25 cellular contexts compared by ENCODE assay signal in the genomic region with DNA sequence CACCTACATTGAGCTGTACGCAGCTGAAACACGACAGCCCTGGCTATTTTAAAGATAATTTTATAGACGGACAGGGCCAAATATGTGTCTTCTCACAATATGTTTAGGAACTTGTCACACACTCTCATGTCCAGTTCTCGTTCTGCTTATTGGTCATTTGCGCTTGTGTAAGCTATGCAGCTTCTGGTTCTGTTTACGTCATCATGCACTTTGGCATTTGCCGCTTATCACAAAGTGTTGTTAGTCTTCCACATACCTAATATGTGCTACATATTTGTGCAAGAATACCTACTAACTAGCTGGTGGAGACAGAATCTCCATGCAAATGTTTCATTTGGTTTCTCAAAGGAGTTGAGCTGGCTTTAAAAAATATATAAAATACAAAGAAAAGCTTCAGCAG. TPM values are rescaled to one million over a fixed set of nuclear protein-coding genes. Genes with fewer than 3 reads are reported as not detected.
DNase-seq lines count a peak whose midpoint lies in the region; ATAC-seq and TF ChIP-seq lines count a peak whose summit lies in the region.
"Had no signal": no experiment of that assay in that cellular context is flagged by ENCODE, and none has a peak within 500 bp of the region (broad histone marks: within the 10 kb centered on the region; RNA-seq: fewer than 3 reads in every experiment).

No MANE protein-coding gene starts in this region.

- TF ChIP-seq CTCF in HL-60 (IDR thresholded peaks at IDR 0.05; ENCODE audit: insufficient read depth, low read length) (no peak), neutrophil (IDR thresholded peaks at IDR 0.05) (no peak)

- no peaks in the 10 kb centered on the region for H3K36me3 Mint-ChIP-seq in natural killer cell treated with Interleukin-12 subunit alpha and Interleukin-12 subunit beta and Interleukin-15 and Interleukin-18, amount 100 ng/mL, for 72 hours
- H3K36me3 Mint-ChIP-seq: CD4-positive, alpha-beta memory T cell had no signal

- peaks cover 83 to 84% of the 10 kb centered on the region in 2 experiments for H3K4me1 ChIP-seq in neutrophil (ENCODE audit: control insufficient read depth in 1 of 2, insufficient read depth in 1 of 2, low read depth in 1 of 2, low read length in 1 of 2)

- ATAC-seq in left lobe of liver, result peak; percentile 61
- no peak for ATAC-seq in HG03469 (IDR thresholded peaks at IDR 0.05; ENCODE audit: unreplicated experiment)
- ATAC-seq in GM21447 (IDR thresholded peaks at IDR 0.05; ENCODE audit: unreplicated experiment), result no peak
- no peak for ATAC-seq in natural killer cell treated with Interleukin-12 subunit alpha and Interleukin-12 subunit beta and Interleukin-15 and Interleukin-18, amount 100 ng/mL, for 72 hours
- ATAC-seq: GM23338, PC-3 had no signal

- H3K9me3 Mint-ChIP-seq in natural killer cell treated with Interleukin-12 subunit alpha and Interleukin-12 subunit beta and Interleukin-15 and Interleukin-18, amount 100 ng/mL, for 72 hours, result no peaks in the 10 kb centered on the region
- H3K9me3 Mint-ChIP-seq: CD4-positive, alpha-beta memory T cell; GM23338 had no signal

- H3K27me3 Mint-ChIP-seq in natural killer cell treated with Interleukin-12 subunit alpha and Interleukin-12 subunit beta and Interleukin-15 and Interleukin-18, amount 100 ng/mL, for 72 hours, result peaks cover 3% of the 10 kb centered on the region in 2 donors

- no peaks in the 10 kb centered on the region for H3K4me1 Mint-ChIP-seq in natural killer cell treated with Interleukin-12 subunit alpha and Interleukin-12 subunit beta and Interleukin-15 and Interleukin-18, amount 100 ng/mL, for 72 hours (ENCODE audit: low read depth in 2 of 2)
- H3K4me1 Mint-ChIP-seq: CD4-positive, alpha-beta memory T cell had no signal

- DNase-seq in HL-60 (ENCODE audit: low read depth in 1 of 2, low spot score in 1 of 2), result peak in 1 of 2 experiments; percentile 64
- peak; percentile 34 for DNase-seq in NOMO-1 treated with DMSO at 0.1 percent for 48 hours (lab: John Stamatoyannopoulos, UW; ENCODE audit: unreplicated experiment)
- DNase-seq in left lobe of liver (ENCODE audit: low spot score), result no peak
- DNase-seq in NCI-H1930 (lab: John Stamatoyannopoulos, UW), result no peak
- DNase-seq in natural killer cell treated with Interleukin-12 subunit alpha and Interleukin-12 subunit beta and Interleukin-15 and Interleukin-18, amount 100 ng/mL, for 72 hours (ENCODE audit: low spot score), result no peak
- DNase-seq: CD4-positive, alpha-beta memory T cell; DMS 273 treated with DMSO at 0.1 percent for 48 hours; DMS79 treated with DMSO at 0.1 percent for 48 hours; HCEC 1CT; Karpas-422; NCI-H1092 treated with DMSO at 0.1 percent for 48 hours; NCI-H1436 treated with DMSO at 0.1 percent for 48 hours; NCI-H2029; NCI-H2227 treated with DMSO at 0.1 percent for 48 hours; NCI-H524; NCI-H774; NK-92 treated with Interleukin-12 subunit alpha and Interleukin-12 subunit beta, amount 100 ng/mL, for 24 hours; PC-3; SHP77; SW 1271 had no signal

- H3K27me3 ChIP-seq in HL-60 (ENCODE audit: insufficient read depth, poor library complexity, severe bottlenecking), result no peaks in the 10 kb centered on the region
- no peaks in the 10 kb centered on the region for H3K27me3 ChIP-seq in neutrophil

- no peak overlapping the region for H3K4me3 Mint-ChIP-seq in natural killer cell treated with Interleukin-12 subunit alpha and Interleukin-12 subunit beta and Interleukin-15 and Interleukin-18, amount 100 ng/mL, for 72 hours
- H3K4me3 Mint-ChIP-seq: CD4-positive, alpha-beta memory T cell; GM23338 had no signal

- H3K4me3 ChIP-seq in HL-60 (replicated peaks; ENCODE audit: insufficient read depth, low read length) (no peak overlapping the region), neutrophil (ENCODE audit: low read depth in 1 of 2, low read length in 1 of 2) (peak overlapping the region; percentile 2 to 7)
- H3K4me3 ChIP-seq: GM23338 had no signal

- no peaks in the 10 kb centered on the region for H3K36me3 ChIP-seq in neutrophil

- no peaks in the 10 kb centered on the region for H3K9me3 ChIP-seq in neutrophil
- H3K9me3 ChIP-seq: Caco-2 had no signal

- peak overlapping the region; percentile 82 for H3K27ac ChIP-seq in HL-60 (replicated peaks)
- peak overlapping the region; percentile 86 for H3K27ac ChIP-seq in neutrophil

- H3K27ac Mint-ChIP-seq in natural killer cell treated with Interleukin-12 subunit alpha and Interleukin-12 subunit beta and Interleukin-15 and Interleukin-18, amount 100 ng/mL, for 72 hours, result no peak overlapping the region
- H3K27ac Mint-ChIP-seq: CD4-positive, alpha-beta memory T cell; GM23338 had no signal

RNA-seq across cellular contexts. Expression of gene ZNF516, which starts 7.5 kb away (rescaled TPM):
- 16.2 TPM for total RNA-seq in left lobe of liver
- total RNA-seq in natural killer cell treated with Interleukin-12 subunit alpha and Interleukin-12 subunit beta and Interleukin-15 and Interleukin-18, amount 100 ng/mL, for 72 hours, result 10 to 100 TPM; 10.8 to 21.1 TPM
